9 cellular contexts compared by ENCODE assay signal in the genomic region with DNA sequence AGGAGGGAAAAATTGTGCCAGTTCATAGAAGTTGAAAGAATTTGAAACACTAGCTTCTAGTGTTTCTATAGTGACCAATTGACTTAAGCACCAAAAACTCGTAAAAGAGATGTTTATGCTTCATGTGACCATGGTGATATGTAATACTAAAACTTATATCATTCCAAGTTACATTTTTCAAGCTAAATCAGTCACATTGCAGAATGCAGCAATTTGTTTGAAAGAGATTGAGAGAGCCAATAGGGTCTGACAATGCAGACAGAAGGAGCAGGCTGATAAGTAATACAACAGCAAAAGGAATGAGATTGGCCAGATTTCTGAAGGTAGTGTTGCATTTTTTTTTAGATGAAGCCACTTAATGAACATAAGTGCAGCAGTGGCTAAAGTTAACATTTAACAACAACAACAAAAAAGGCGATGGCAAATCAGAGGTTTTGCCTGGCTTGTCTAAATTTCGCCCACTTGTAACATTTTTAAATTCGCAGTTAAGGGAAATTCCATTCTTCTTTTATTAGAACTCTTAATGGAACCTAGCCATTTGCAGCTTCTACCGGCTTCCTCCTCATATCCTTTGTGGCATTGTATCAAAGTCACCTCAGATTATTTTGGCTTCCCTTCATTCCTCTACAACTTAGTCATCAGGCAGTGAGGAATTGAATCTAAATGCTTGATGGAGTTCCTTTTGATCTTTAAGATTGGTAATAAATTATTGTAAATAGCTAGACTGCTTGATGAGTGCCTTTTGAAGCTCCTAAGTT.
A peak's percentile ranks its signal among the peaks of the same experiment; 100 is the strongest.
DNase-seq lines count a peak whose midpoint lies in the region; ATAC-seq and TF ChIP-seq lines count a peak whose summit lies in the region.
"Had no signal": no experiment of that assay in that cellular context is flagged by ENCODE, and none has a peak within 500 bp of the region (broad histone marks: within the 10 kb centered on the region; RNA-seq: fewer than 3 reads in every experiment).

No MANE protein-coding gene starts in this region.

- peaks cover 14% of the 10 kb centered on the region for H3F3A ChIP-seq in PC-3 (ENCODE audit: low read length, unreplicated experiment)

- H3K4me3 Mint-ChIP-seq in mesothelial cell of epicardium (no peak overlapping the region), natural killer cell (no peak overlapping the region)
- no peak overlapping the region for H3K4me3 Mint-ChIP-seq in activated CD8-positive, alpha-beta memory T cell treated with anti-CD3 and anti-CD28 coated beads, Interleukin-2, amount 10 ng/mL, durations not matched to agents 7 days and 5 days

- H3K27me3 ChIP-seq in PC-3 (ENCODE audit: low read length) (no peaks in the 10 kb centered on the region), ectodermal cell (ENCODE audit: control insufficient read depth, insufficient read depth, low read length, poor library complexity, severe bottlenecking) (no peaks in the 10 kb centered on the region)

- no TSS peak for BruUV-seq in PC-3 (replicated peaks; lab: Mats Ljungman, UMichigan)

- H3K4me1 ChIP-seq in PC-3 (ENCODE audit: insufficient read depth, low read length): peaks cover 44% of the 10 kb centered on the region
- H3K4me1 ChIP-seq in ectodermal cell (ENCODE audit: control insufficient read depth, insufficient read depth, low read length): peaks cover 8% of the 10 kb centered on the region

- peak overlapping the region; percentile 86 for H3K27ac Mint-ChIP-seq in mesothelial cell of epicardium
- H3K27ac Mint-ChIP-seq in activated CD8-positive, alpha-beta memory T cell treated with anti-CD3 and anti-CD28 coated beads, Interleukin-2, amount 10 ng/mL, durations not matched to agents 7 days and 5 days: no peak overlapping the region
- H3K27ac Mint-ChIP-seq in natural killer cell: no peak overlapping the region

- H3K9me2 ChIP-seq in PC-3 (replicated peaks; ENCODE audit: low read length): no peaks in the 10 kb centered on the region

- H3K4me3 ChIP-seq in PC-3 (ENCODE audit: low read length): peak overlapping the region; percentile 46
- no peak overlapping the region for H3K4me3 ChIP-seq in ectodermal cell (ENCODE audit: insufficient read depth, low read depth, low read length)

- H2AFZ ChIP-seq in PC-3 (ENCODE audit: low read length): 0 out of 2 replicates have a peak overlapping the region, but pooled peaks have one; percentile 6

- no peaks in the 10 kb centered on the region for H3K27me3 Mint-ChIP-seq in mesothelial cell of epicardium (ENCODE audit: low read depth)
- H3K27me3 Mint-ChIP-seq in activated CD8-positive, alpha-beta memory T cell treated with anti-CD3 and anti-CD28 coated beads, Interleukin-2, amount 10 ng/mL, durations not matched to agents 7 days and 5 days: no peaks in the 10 kb centered on the region
- H3K27me3 Mint-ChIP-seq in natural killer cell (ENCODE audit: low read depth in 2 of 2): no peaks in the 10 kb centered on the region

- H3K4me2 ChIP-seq in PC-3 (ENCODE audit: low read length): peak overlapping the region; percentile 78

- TF ChIP-seq CTCF in PC-3 (conservative IDR thresholded peaks at IDR 0.05; ENCODE audit: low read depth, low read length): no peak
- TF ChIP-seq CTCF in mesothelial cell of epicardium (IDR thresholded peaks at IDR 0.05; ENCODE audit: unreplicated experiment): no peak
- no peak for TF ChIP-seq CTCF in natural killer cell (IDR thresholded peaks at IDR 0.05)

- ATAC-seq in PC-3: peak; percentile 77
- ATAC-seq in activated CD8-positive, alpha-beta memory T cell treated with anti-CD3 and anti-CD28 coated beads, Interleukin-2, amount 10 ng/mL, durations not matched to agents 7 days and 5 days: no peak
- no peak for ATAC-seq in natural killer cell
- no peak for ATAC-seq in GM21576 (IDR thresholded peaks at IDR 0.05; ENCODE audit: unreplicated experiment)

- H3K9me3 ChIP-seq in PC-3 (ENCODE audit: low read length) (no peaks in the 10 kb centered on the region), ectodermal cell (ENCODE audit: control insufficient read depth, low read length) (no peaks in the 10 kb centered on the region)

- H3K27ac ChIP-seq in PC-3 (ENCODE audit: low read length): peak overlapping the region; percentile 96
- H3K27ac ChIP-seq in ectodermal cell (ENCODE audit: insufficient read depth, low read depth, low read length, poor library complexity, severe bottlenecking): peak overlapping the region; percentile 26

- intact Hi-C loops in PC-3 (cut with micrococcal nuclease): loop anchor here (1.0 to 10.0 kb wide), 4 partner anchors 55 to 547 kb away; no protein-coding TSS in a partner anchor
- intact Hi-C loops in natural killer cell (cut with micrococcal nuclease): no loop called here

- DNase-seq in EH (ENCODE audit: low read depth) (peak; percentile 79), PC-3 (peak; percentile 94), mesothelial cell of epicardium (ENCODE audit: low spot score in 2 of 2, unreplicated experiment in 2 of 2) (no peak), natural killer cell (no peak), NCI-H446 (lab: John Stamatoyannopoulos, UW) (no peak)
- no peak for DNase-seq in activated CD8-positive, alpha-beta memory T cell treated with anti-CD3 and anti-CD28 coated beads, Interleukin-2, amount 10 ng/mL, durations not matched to agents 7 days and 5 days
- DNase-seq: NCI-H2227 treated with DMSO at 0.1 percent for 48 hours had no signal

- no peaks in the 10 kb centered on the region for H3K9me3 Mint-ChIP-seq in mesothelial cell of epicardium
- no peaks in the 10 kb centered on the region for H3K9me3 Mint-ChIP-seq in activated CD8-positive, alpha-beta memory T cell treated with anti-CD3 and anti-CD28 coated beads, Interleukin-2, amount 10 ng/mL, durations not matched to agents 7 days and 5 days (ENCODE audit: low read depth)
- H3K9me3 Mint-ChIP-seq in natural killer cell: no peaks in the 10 kb centered on the region

- H3K36me3 ChIP-seq in PC-3 (ENCODE audit: low read depth, low read length) (no peaks in the 10 kb centered on the region), ectodermal cell (ENCODE audit: control insufficient read depth, insufficient read depth, low read length) (no peaks in the 10 kb centered on the region)

- peak overlapping the region; percentile 70 for H3K9ac ChIP-seq in PC-3 (ENCODE audit: low read length)

- H3K4me1 Mint-ChIP-seq in mesothelial cell of epicardium: peaks cover 55% of the 10 kb centered on the region
- peaks cover 4% of the 10 kb centered on the region for H3K4me1 Mint-ChIP-seq in activated CD8-positive, alpha-beta memory T cell treated with anti-CD3 and anti-CD28 coated beads, Interleukin-2, amount 10 ng/mL, durations not matched to agents 7 days and 5 days
- peaks cover 0 to 5% of the 10 kb centered on the region in 2 donors for H3K4me1 Mint-ChIP-seq in natural killer cell

- CTCF ChIA-PET in PC-3 (lab: Charles Lee): interaction anchor here (0.5 to 0.8 kb wide), 3 partner anchors 88 to 869 kb away, joined by 3 to 6 read pairs (median 3); no protein-coding TSS in a partner anchor
- CTCF ChIA-PET in activated CD8-positive, alpha-beta memory T cell treated with anti-CD3 and anti-CD28 coated beads, Interleukin-2, amount 10 ng/mL, durations not matched to agents 7 days and 5 days (lab: Charles Lee): no interaction called here

- H3K79me2 ChIP-seq in PC-3 (ENCODE audit: low read length): no peaks in the 10 kb centered on the region

- 79 to 87% methylated on average over 4 to 5 of the region's 5 CpGs for WGBS in ectodermal cell, 2 experiments

- POLR2A ChIA-PET in PC-3 (lab: Charles Lee; ENCODE audit: unreplicated experiment): interaction anchor here (0.5 to 1.1 kb wide), 6 partner anchors 22 to 479 kb away, joined by 3 to 8 read pairs (median 3); no protein-coding TSS in a partner anchor

- H4K20me1 ChIP-seq in PC-3 (ENCODE audit: low read length): no peaks in the 10 kb centered on the region

- H3K36me3 Mint-ChIP-seq in mesothelial cell of epicardium (no peaks in the 10 kb centered on the region), natural killer cell (no peaks in the 10 kb centered on the region)
- peaks cover 2% of the 10 kb centered on the region for H3K36me3 Mint-ChIP-seq in activated CD8-positive, alpha-beta memory T cell treated with anti-CD3 and anti-CD28 coated beads, Interleukin-2, amount 10 ng/mL, durations not matched to agents 7 days and 5 days

Comparison
In these comparisons a context has a peak if more than half of its experiments do, and no peak if none do; other contexts are left out.
1. DNase-seq: peak in EH (single experiment) and PC-3 (single experiment); none in mesothelial cell of epicardium (0 of 2), activated CD8-positive, alpha-beta memory T cell treated with anti-CD3 and anti-CD28 coated beads, Interleukin-2, amount 10 ng/mL, durations not matched to agents 7 days and 5 days (single experiment), natural killer cell (single experiment) and NCI-H446 (0 of 2).